In the genomic region with DNA sequence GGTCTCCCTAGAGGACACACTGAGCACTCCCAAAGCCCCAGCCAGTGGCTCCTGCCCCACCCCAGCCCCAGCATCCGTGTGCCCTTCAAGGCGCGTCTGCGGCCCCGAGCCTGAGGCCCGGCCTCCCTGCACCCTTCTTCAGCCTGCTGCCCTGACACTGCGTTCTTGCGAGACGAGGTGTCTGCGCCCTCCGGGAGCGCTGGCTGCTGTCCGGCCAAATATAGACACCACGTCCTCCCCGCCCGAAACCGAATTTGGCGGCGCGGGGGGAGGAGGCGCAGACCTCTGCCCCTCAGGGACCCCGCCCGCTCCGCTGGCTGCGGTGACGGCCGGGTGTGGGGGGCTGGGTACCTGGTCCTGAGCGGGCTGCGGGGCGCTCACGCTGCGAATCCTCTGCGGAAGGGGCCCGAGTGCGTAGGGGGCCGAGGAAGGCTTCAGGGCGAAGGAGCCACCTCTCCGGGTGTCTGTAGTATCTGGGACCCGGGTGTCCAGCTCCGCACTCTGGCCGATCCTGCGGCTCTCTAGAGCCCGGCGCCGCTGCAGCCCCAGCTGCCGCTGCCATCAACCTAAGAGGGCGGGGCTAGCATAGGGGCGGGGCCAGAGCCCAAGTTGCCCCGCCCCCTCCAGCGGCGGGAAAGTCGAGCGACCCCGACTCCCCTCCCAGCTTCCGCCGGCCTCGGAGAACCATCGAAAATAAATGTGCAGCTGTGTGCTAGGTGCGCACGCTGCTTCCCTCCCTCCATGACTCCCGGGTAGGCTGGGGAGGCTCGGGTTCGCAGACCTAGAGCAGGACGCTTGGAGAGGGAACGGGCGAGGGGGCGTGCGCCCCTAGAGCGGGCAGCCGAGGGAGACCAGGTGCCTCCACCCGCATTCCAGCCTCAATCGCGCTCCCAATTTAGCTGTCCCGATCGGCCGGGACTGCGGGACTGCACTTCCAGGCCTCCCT, we compare ENCODE assay signal across 1 cellular context.
A peak's percentile ranks its signal among the peaks of the same experiment; 100 is the strongest.
TF ChIP-seq lines count a peak whose summit lies in the region.

A gene (minus strand): TSS at position 576 of the 946 bp plus-strand sequence. CDS start 1,491 bp downstream, outside the sequence.

TF ChIP-seq in HEK293, 187 proteins besides CTCF, POLR2A, EP300 and RAD21 (continued from another document and continues in another):
- TF ChIP-seq, protein P1, sequence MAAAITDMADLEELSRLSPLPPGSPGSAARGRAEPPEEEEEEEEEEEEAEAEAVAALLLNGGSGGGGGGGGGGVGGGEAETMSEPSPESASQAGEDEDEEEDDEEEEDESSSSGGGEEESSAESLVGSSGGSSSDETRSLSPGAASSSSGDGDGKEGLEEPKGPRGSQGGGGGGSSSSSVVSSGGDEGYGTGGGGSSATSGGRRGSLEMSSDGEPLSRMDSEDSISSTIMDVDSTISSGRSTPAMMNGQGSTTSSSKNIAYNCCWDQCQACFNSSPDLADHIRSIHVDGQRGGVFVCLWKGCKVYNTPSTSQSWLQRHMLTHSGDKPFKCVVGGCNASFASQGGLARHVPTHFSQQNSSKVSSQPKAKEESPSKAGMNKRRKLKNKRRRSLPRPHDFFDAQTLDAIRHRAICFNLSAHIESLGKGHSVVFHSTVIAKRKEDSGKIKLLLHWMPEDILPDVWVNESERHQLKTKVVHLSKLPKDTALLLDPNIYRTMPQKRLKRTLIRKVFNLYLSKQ (tag by site-specific recombination; IDR thresholded peaks at IDR 0.05; ENCODE audit: borderline replicate concordance): no peak
- TF ChIP-seq PRDM1 (tag by site-specific recombination; IDR thresholded peaks at IDR 0.05): no peak
- no peak for TF ChIP-seq ZBTB1 (tag by site-specific recombination; IDR thresholded peaks at IDR 0.05)
- TF ChIP-seq IKZF3 (tag by site-specific recombination; IDR thresholded peaks at IDR 0.05): no peak
- TF ChIP-seq ZNF561 (tag by site-specific recombination; IDR thresholded peaks at IDR 0.05; ENCODE audit: borderline replicate concordance): 0 out of 2 replicates have a peak, but pooled peaks have one; percentile 68
- TF ChIP-seq, protein P2, sequence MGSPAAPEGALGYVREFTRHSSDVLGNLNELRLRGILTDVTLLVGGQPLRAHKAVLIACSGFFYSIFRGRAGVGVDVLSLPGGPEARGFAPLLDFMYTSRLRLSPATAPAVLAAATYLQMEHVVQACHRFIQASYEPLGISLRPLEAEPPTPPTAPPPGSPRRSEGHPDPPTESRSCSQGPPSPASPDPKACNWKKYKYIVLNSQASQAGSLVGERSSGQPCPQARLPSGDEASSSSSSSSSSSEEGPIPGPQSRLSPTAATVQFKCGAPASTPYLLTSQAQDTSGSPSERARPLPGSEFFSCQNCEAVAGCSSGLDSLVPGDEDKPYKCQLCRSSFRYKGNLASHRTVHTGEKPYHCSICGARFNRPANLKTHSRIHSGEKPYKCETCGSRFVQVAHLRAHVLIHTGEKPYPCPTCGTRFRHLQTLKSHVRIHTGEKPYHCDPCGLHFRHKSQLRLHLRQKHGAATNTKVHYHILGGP (tag by site-specific recombination; IDR thresholded peaks at IDR 0.05): no peak
- no peak for TF ChIP-seq ZNF785 (tag by site-specific recombination; IDR thresholded peaks at IDR 0.05)
- TF ChIP-seq, protein P3, sequence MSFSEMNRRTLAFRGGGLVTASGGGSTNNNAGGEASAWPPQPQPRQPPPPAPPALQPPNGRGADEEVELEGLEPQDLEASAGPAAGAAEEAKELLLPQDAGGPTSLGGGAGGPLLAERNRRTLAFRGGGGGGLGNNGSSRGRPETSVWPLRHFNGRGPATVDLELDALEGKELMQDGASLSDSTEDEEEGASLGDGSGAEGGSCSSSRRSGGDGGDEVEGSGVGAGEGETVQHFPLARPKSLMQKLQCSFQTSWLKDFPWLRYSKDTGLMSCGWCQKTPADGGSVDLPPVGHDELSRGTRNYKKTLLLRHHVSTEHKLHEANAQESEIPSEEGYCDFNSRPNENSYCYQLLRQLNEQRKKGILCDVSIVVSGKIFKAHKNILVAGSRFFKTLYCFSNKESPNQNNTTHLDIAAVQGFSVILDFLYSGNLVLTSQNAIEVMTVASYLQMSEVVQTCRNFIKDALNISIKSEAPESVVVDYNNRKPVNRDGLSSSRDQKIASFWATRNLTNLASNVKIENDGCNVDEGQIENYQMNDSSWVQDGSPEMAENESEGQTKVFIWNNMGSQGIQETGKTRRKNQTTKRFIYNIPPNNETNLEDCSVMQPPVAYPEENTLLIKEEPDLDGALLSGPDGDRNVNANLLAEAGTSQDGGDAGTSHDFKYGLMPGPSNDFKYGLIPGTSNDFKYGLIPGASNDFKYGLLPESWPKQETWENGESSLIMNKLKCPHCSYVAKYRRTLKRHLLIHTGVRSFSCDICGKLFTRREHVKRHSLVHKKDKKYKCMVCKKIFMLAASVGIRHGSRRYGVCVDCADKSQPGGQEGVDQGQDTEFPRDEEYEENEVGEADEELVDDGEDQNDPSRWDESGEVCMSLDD (tag by site-specific recombination; IDR thresholded peaks at IDR 0.05): peak; percentile 63; the same call in 1 of the 2 replicates
- TF ChIP-seq, protein P4, sequence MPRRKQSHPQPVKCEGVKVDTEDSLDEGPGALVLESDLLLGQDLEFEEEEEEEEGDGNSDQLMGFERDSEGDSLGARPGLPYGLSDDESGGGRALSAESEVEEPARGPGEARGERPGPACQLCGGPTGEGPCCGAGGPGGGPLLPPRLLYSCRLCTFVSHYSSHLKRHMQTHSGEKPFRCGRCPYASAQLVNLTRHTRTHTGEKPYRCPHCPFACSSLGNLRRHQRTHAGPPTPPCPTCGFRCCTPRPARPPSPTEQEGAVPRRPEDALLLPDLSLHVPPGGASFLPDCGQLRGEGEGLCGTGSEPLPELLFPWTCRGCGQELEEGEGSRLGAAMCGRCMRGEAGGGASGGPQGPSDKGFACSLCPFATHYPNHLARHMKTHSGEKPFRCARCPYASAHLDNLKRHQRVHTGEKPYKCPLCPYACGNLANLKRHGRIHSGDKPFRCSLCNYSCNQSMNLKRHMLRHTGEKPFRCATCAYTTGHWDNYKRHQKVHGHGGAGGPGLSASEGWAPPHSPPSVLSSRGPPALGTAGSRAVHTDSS (tag by site-specific recombination; IDR thresholded peaks at IDR 0.05): no peak
- TF ChIP-seq, protein P5, sequence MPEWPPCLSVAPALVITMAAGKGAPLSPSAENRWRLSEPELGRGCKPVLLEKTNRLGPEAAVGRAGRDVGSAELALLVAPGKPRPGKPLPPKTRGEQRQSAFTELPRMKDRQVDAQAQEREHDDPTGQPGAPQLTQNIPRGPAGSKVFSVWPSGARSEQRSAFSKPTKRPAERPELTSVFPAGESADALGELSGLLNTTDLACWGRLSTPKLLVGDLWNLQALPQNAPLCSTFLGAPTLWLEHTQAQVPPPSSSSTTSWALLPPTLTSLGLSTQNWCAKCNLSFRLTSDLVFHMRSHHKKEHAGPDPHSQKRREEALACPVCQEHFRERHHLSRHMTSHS (tag by site-specific recombination; IDR thresholded peaks at IDR 0.05): no peak
- TF ChIP-seq KLF10 (tag by site-specific recombination; IDR thresholded peaks at IDR 0.05): peak; percentile 22; the same call in 1 of the 2 replicates
- no peak for TF ChIP-seq MYNN (tag by site-specific recombination; IDR thresholded peaks at IDR 0.05; ENCODE audit: borderline replicate concordance)
- TF ChIP-seq MEIS1 (CRISPR knock-in tag; IDR thresholded peaks at IDR 0.05; ENCODE audit: borderline replicate concordance): no peak
- no peak for TF ChIP-seq ZNF621 (tag by site-specific recombination; IDR thresholded peaks at IDR 0.05)
- TF ChIP-seq ZSCAN30 (tag by site-specific recombination; IDR thresholded peaks at IDR 0.05): no peak
- TF ChIP-seq ZFHX2 (tag by site-specific recombination; conservative IDR thresholded peaks at IDR 0.05): no peak
- TF ChIP-seq SP7 (tag by site-specific recombination; IDR thresholded peaks at IDR 0.05): no peak
- no peak for TF ChIP-seq GLI4 (tag by site-specific recombination; IDR thresholded peaks at IDR 0.05)
- TF ChIP-seq ZNF747 (tag by site-specific recombination; IDR thresholded peaks at IDR 0.05): no peak
- TF ChIP-seq ZNF292 (tag by site-specific recombination; IDR thresholded peaks at IDR 0.05; ENCODE audit: borderline replicate concordance, low read depth): no peak
- no peak for TF ChIP-seq ZNF548 (tag by site-specific recombination; IDR thresholded peaks at IDR 0.05)
- peak; percentile 89 for TF ChIP-seq SP3 (tag by site-specific recombination; IDR thresholded peaks at IDR 0.05)
- no peak for TF ChIP-seq ZNF416 (tag by site-specific recombination; IDR thresholded peaks at IDR 0.05)
- TF ChIP-seq ZNF529 (tag by site-specific recombination; IDR thresholded peaks at IDR 0.05; ENCODE audit: insufficient replicate concordance): no peak
- TF ChIP-seq ZIC2 (tag by site-specific recombination; IDR thresholded peaks at IDR 0.05): no peak; the same call in 1 of the 2 replicates
- peak; percentile 5; the same call in 1 of the 2 replicates for TF ChIP-seq GLIS2 (tag by site-specific recombination; IDR thresholded peaks at IDR 0.05)
- TF ChIP-seq ZFP69B (tag by site-specific recombination; IDR thresholded peaks at IDR 0.05): no peak
- TF ChIP-seq, protein P6, sequence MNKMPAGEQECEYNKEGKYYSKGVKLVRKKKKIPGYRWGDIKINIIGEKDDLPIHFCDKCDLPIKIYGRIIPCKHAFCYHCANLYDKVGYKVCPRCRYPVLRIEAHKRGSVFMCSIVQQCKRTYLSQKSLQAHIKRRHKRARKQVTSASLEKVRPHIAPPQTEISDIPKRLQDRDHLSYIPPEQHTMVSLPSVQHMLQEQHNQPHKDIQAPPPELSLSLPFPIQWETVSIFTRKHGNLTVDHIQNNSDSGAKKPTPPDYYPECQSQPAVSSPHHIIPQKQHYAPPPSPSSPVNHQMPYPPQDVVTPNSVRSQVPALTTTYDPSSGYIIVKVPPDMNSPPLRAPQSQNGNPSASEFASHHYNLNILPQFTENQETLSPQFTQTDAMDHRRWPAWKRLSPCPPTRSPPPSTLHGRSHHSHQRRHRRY (tag by site-specific recombination; IDR thresholded peaks at IDR 0.05): no peak
- no peak for TF ChIP-seq ZNF324 (tag by site-specific recombination; IDR thresholded peaks at IDR 0.05)
- TF ChIP-seq ZNF701 (tag by site-specific recombination; IDR thresholded peaks at IDR 0.05): no peak
- TF ChIP-seq, protein P7, sequence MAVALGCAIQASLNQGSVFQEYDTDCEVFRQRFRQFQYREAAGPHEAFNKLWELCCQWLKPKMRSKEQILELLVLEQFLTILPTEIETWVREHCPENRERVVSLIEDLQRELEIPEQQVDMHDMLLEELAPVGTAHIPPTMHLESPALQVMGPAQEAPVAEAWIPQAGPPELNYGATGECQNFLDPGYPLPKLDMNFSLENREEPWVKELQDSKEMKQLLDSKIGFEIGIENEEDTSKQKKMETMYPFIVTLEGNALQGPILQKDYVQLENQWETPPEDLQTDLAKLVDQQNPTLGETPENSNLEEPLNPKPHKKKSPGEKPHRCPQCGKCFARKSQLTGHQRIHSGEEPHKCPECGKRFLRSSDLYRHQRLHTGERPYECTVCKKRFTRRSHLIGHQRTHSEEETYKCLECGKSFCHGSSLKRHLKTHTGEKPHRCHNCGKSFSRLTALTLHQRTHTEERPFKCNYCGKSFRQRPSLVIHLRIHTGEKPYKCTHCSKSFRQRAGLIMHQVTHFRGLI (tag by site-specific recombination; IDR thresholded peaks at IDR 0.05): no peak
- no peak for TF ChIP-seq ZNF140 (tag by site-specific recombination; IDR thresholded peaks at IDR 0.05)
- TF ChIP-seq, protein P8, sequence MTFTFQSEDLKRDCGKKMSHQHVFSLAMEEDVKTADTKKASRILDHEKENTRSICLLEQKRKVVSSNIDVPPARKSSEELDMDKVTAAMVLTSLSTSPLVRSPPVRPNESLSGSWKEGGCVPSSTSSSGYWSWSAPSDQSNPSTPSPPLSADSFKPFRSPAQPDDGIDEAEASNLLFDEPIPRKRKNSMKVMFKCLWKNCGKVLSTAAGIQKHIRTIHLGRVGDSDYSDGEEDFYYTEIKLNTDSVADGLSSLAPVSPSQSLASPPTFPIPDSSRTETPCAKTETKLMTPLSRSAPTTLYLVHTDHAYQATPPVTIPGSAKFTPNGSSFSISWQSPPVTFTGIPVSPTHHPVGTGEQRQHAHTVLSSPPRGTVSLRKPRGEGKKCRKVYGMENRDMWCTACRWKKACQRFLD (tag by site-specific recombination; IDR thresholded peaks at IDR 0.05): no peak
- TF ChIP-seq KLF7 (tag by site-specific recombination; IDR thresholded peaks at IDR 0.05; ENCODE audit: borderline replicate concordance): no peak
- no peak for TF ChIP-seq ZNF624 (tag by site-specific recombination; IDR thresholded peaks at IDR 0.05)
- TF ChIP-seq ZNF112 (tag by site-specific recombination; IDR thresholded peaks at IDR 0.05): no peak
- TF ChIP-seq REPIN1 (tag by site-specific recombination; IDR thresholded peaks at IDR 0.05; ENCODE audit: low read depth): no peak; the same call in 1 of the 2 replicates
- no peak; the same call in 1 of the 2 replicates for TF ChIP-seq WT1 (tag by site-specific recombination; IDR thresholded peaks at IDR 0.05)
- no peak for TF ChIP-seq ZSCAN16 (tag by site-specific recombination; IDR thresholded peaks at IDR 0.05)
- TF ChIP-seq, protein P9, sequence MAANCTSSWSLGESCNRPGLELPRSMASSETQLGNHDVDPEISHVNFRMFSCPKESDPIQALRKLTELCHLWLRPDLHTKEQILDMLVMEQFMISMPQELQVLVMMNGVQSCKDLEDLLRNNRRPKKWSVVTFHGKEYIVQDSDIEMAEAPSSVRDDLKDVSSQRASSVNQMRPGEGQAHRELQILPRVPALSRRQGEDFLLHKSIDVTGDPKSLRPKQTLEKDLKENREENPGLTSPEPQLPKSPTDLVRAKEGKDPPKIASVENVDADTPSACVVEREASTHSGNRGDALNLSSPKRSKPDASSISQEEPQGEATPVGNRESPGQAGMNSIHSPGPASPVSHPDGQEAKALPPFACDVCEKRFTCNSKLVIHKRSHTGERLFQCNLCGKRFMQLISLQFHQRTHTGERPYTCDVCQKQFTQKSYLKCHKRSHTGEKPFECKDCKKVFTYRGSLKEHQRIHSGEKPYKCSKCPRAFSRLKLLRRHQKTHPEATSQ (tag by site-specific recombination; IDR thresholded peaks at IDR 0.05): no peak
- no peak for TF ChIP-seq ZNF350 (tag by site-specific recombination; IDR thresholded peaks at IDR 0.05)
